ENCODE assay signal across 26 cellular contexts in the genomic region with DNA sequence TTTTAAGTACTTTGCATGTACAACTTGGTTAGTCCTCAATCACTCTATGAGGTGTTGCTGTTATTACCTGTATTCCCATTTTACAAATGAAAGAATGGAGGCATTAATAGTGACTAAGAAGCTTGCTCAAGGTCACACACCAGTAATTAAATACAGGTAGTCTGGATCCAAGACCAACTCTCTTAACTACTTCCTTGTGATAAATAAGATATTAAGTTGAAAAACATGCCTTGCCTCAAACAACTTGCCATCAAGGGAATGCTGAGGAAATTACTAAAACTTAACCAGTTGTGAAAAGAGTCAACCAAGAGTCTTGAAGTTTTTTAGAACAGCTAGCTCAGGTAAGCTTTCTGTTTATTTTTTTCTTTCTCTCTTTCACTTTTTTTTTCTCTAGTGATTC. TPM values are rescaled to one million over a fixed set of nuclear protein-coding genes. Genes with fewer than 3 reads are reported as not detected.
DNase-seq lines count a peak whose midpoint lies in the region; ATAC-seq and TF ChIP-seq lines count a peak whose summit lies in the region.
"Had no signal": no experiment of that assay in that cellular context is flagged by ENCODE, and none has a peak within 500 bp of the region (broad histone marks: within the 10 kb centered on the region; RNA-seq: fewer than 3 reads in every experiment).

No MANE protein-coding gene starts in this region.

- H3K27me3 ChIP-seq in BLaER1, result no peaks in the 10 kb centered on the region
- no peaks in the 10 kb centered on the region for H3K27me3 ChIP-seq in subcutaneous abdominal adipose tissue (ENCODE audit: control insufficient read depth in 5 of 5, insufficient read depth in 4 of 5, low read length in 5 of 5)
- no peaks in the 10 kb centered on the region for H3K27me3 ChIP-seq in foreskin keratinocyte
- no peaks in the 10 kb centered on the region for H3K27me3 ChIP-seq in esophagus squamous epithelium
- H3K27me3 ChIP-seq: MG63 had no signal

- intact Hi-C loops in Calu3 (cut with micrococcal nuclease; ENCODE audit: unreplicated experiment) (loop anchor here (2.0 kb wide), 1 partner anchor 29 kb away; no protein-coding TSS in a partner anchor), esophagus squamous epithelium (cut with DNase I) (no loop called here)

- H3K27ac Mint-ChIP-seq in Calu3 (ENCODE audit: unreplicated experiment), result peak overlapping the region; percentile 76
- H3K27ac Mint-ChIP-seq: CD8-positive, alpha-beta memory T cell had no signal

- TF ChIP-seq CTCF in Calu3 (IDR thresholded peaks at IDR 0.05; ENCODE audit: unreplicated experiment) (no peak), foreskin keratinocyte (conservative IDR thresholded peaks at IDR 0.05) (no peak), esophagus squamous epithelium (IDR thresholded peaks at IDR 0.05) (no peak)

- H3K27me3 Mint-ChIP-seq in Calu3 (ENCODE audit: unreplicated experiment), result no peaks in the 10 kb centered on the region

- DNase-seq in Calu3 (no peak), foreskin keratinocyte (no peak), epidermal melanocyte (ENCODE audit: insufficient read length, low spot score) (no peak), esophagus squamous epithelium (lab: John Stamatoyannopoulos, UW) (no peak)
- DNase-seq: CD8-positive, alpha-beta memory T cell; EL; GF-D8; GOT3; MG63; NCI-H1048; NCI-H1436 treated with DMSO at 0.1 percent for 48 hours; NCI-H2029; NCI-H226; NCI-H510A treated with DMSO at 0.1 percent for 48 hours; NK-92 treated with Interleukin-12 subunit alpha and Interleukin-12 subunit beta, amount 100 ng/mL, for 24 hours had no signal

- ATAC-seq in esophagus mucosa (peak; percentile 42), foreskin keratinocyte (no peak), GM21447 (IDR thresholded peaks at IDR 0.05; ENCODE audit: unreplicated experiment) (no peak)
- ATAC-seq: HepG2, K562, SK-N-SH treated with all-trans-retinoic acid at 6 μM for 48 hours had no signal

- H3K4me1 ChIP-seq in BLaER1 (peaks cover 39% of the 10 kb centered on the region), subcutaneous abdominal adipose tissue (ENCODE audit: control insufficient read depth in 5 of 5, insufficient read depth in 5 of 5, low read length in 5 of 5) (peaks cover 2 to 30% (median 22%) of the 10 kb centered on the region in 5 donors), foreskin keratinocyte (peaks cover 21% of the 10 kb centered on the region), esophagus squamous epithelium (peaks cover 0 to 24% (median 0%) of the 10 kb centered on the region in 3 donors)

- peaks cover 64% of the 10 kb centered on the region for H3K4me1 Mint-ChIP-seq in Calu3 (ENCODE audit: low read depth, unreplicated experiment)
- H3K4me1 Mint-ChIP-seq: CD8-positive, alpha-beta memory T cell had no signal

- H3K36me3 Mint-ChIP-seq in Calu3 (ENCODE audit: insufficient read depth, unreplicated experiment), result peaks cover 4% of the 10 kb centered on the region
- H3K36me3 Mint-ChIP-seq: CD8-positive, alpha-beta memory T cell had no signal

- H3K9ac ChIP-seq in BLaER1, result no peak overlapping the region
- H3K9ac ChIP-seq in subcutaneous abdominal adipose tissue (ENCODE audit: low read length in 5 of 5), result no peak overlapping the region

- no TSS peak for BruUV-seq in Calu3 (replicated peaks; lab: Mats Ljungman, UMichigan)

- peak overlapping the region; percentile 50 for H3K4me3 Mint-ChIP-seq in Calu3 (ENCODE audit: low read depth, unreplicated experiment)
- H3K4me3 Mint-ChIP-seq: CD8-positive, alpha-beta memory T cell had no signal

- CTCF ChIA-PET in Calu3 (lab: Charles Lee), result interaction anchor here (0.6 to 2.7 kb wide), 8 partner anchors 11 to 513 kb away, joined by 3 to 12 read pairs (median 5); no protein-coding TSS in a partner anchor

- H3K36me3 ChIP-seq in BLaER1, result no peaks in the 10 kb centered on the region
- H3K36me3 ChIP-seq in subcutaneous abdominal adipose tissue (ENCODE audit: control insufficient read depth in 5 of 5, insufficient read depth in 5 of 5, low read length in 5 of 5), result no peaks in the 10 kb centered on the region
- H3K36me3 ChIP-seq in esophagus squamous epithelium, result no peaks in the 10 kb centered on the region
- H3K36me3 ChIP-seq: MG63 had no signal

- no peak overlapping the region for H3K4me3 ChIP-seq in BLaER1
- H3K4me3 ChIP-seq in subcutaneous abdominal adipose tissue (ENCODE audit: low read depth in 1 of 5, low read length in 5 of 5), result no peak overlapping the region
- no peak overlapping the region for H3K4me3 ChIP-seq in esophagus squamous epithelium
- H3K4me3 ChIP-seq: K562, MG63 had no signal

- no peak for TF ChIP-seq POLR2A in esophagus squamous epithelium (IDR thresholded peaks at IDR 0.05)

- H3K27ac ChIP-seq in BLaER1 (peak overlapping the region; percentile 88), subcutaneous abdominal adipose tissue (ENCODE audit: low read depth, low read length) (peak overlapping the region; percentile 70), foreskin keratinocyte (no peak overlapping the region), esophagus squamous epithelium (peak overlapping the region in 2 of 4 donors; percentile 35 to 47)
- H3K27ac ChIP-seq: C4-2B, HL-60 had no signal

- H3K4me2 ChIP-seq in BLaER1, result peak overlapping the region; percentile 80

- peaks cover 3% of the 10 kb centered on the region for H3K9me3 Mint-ChIP-seq in Calu3 (ENCODE audit: low read depth, unreplicated experiment)

- H4K20me1 ChIP-seq in BLaER1, result no peaks in the 10 kb centered on the region

- H3K9me3 ChIP-seq in BLaER1 (0 out of 2 replicates have a peak, but pooled peaks cover 3% of the 10 kb centered on the region), subcutaneous abdominal adipose tissue (ENCODE audit: control insufficient read depth in 5 of 5, low read length in 5 of 5) (no peaks in the 10 kb centered on the region), esophagus squamous epithelium (no peaks in the 10 kb centered on the region)
- H3K9me3 ChIP-seq: MG63 had no signal

RNA-seq across cellular contexts. Expression of a gene that starts 21.0 kb away (rescaled TPM):
- total RNA-seq in Calu3 (2022) (368 and 579 TPM in 2 replicates), esophagus mucosa (26.9 TPM), foreskin keratinocyte (93.6 and 109 TPM in 2 replicates), esophagus squamous epithelium (100 to 1,000 TPM in 1 of 4 donors, 10 to 100 TPM in 3; 26.3 to 275 (median 60.0) TPM)
- 30.3 and 34.0 TPM in 2 replicates for polyA plus RNA-seq in foreskin keratinocyte
- polyA plus RNA-seq: CD8-positive, alpha-beta memory T cell had no signal

RNA-seq across cellular contexts. Expression of a gene that starts 49.3 kb away (rescaled TPM):
- not detected in 2 replicates for total RNA-seq in Calu3 (2022)
- not detected for total RNA-seq in esophagus mucosa
- total RNA-seq in foreskin keratinocyte, result 0.11 TPM in 1 of 2 replicates, not detected in the other
- polyA plus RNA-seq in foreskin keratinocyte, result 0.03 TPM in 1 of 2 replicates, not detected in the other
- under 1 TPM in 1 of 4 donors, not detected in 3; 0.40 TPM for total RNA-seq in esophagus squamous epithelium
- total RNA-seq: CD8-positive, alpha-beta memory T cell; HepG2; HT-29; K562; LHCN-M2 had no signal
- polyA plus RNA-seq: CD8-positive, alpha-beta memory T cell; HepG2; K562 had no signal
